ENCODE assay signal across 30 cellular contexts in genomic region chr15:33680336-33680735, GRCh38.
"Had no signal": no experiment of that assay in that cellular context is flagged by ENCODE, and none has a peak within 500 bp of the region (broad histone marks: within the 10 kb centered on the region; RNA-seq: fewer than 3 reads in every experiment).

No MANE protein-coding gene starts in this region.

- H3K36me3 Mint-ChIP-seq: mesothelial cell of epicardium; naive B cell; natural killer cell treated with Interleukin-12 subunit alpha and Interleukin-12 subunit beta and Interleukin-15 and Interleukin-18, amount 100 ng/mL, for 72 hours had no signal

- H3K27ac ChIP-seq: colonic mucosa, esophagus squamous epithelium, neutrophil, pancreas, right atrium auricular region, suprapubic skin, transverse colon, upper lobe of right lung, uterus had no signal

- DNase-seq: colonic mucosa; dermis blood vessel endothelial cell; effector memory CD4-positive, alpha-beta T cell; erythroblast; esophagus squamous epithelium; foreskin melanocyte; hypothalamus; kidney; mesenchymal stem cell; mucosa of descending colon; naive B cell; pancreas; stimulated activated CD4-positive, alpha-beta T cell treated with anti-CD3 and anti-CD28 coated beads, Interleukin-12 subunit alpha, Interleukin-12 subunit beta, amount 100 ng/mL, for 4 hours; stimulated activated CD4-positive, alpha-beta T cell treated with anti-CD3 and anti-CD28 coated beads, Interleukin-1b, Interleukin-23, amount 100 ng/mL, for 48 hours; stimulated activated CD4-positive, alpha-beta T cell treated with anti-CD3 and anti-CD28 coated beads, Interleukin-4, amount 100 ng/mL, for 1 hour; stimulated activated CD8-positive, alpha-beta memory T cell treated with anti-CD3 and anti-CD28 coated beads, Interleukin-4, amount 100 ng/mL, for 48 hours; stimulated activated naive CD4-positive, alpha-beta T cell; stimulated activated naive CD8-positive, alpha-beta T cell treated with anti-CD3 and anti-CD28 coated beads, Interleukin-15, amount 100 ng/mL, for 72 hours; transverse colon; upper lobe of right lung; uterus had no signal

- H3K9me3 Mint-ChIP-seq: mesothelial cell of epicardium; natural killer cell treated with Interleukin-12 subunit alpha and Interleukin-12 subunit beta and Interleukin-15 and Interleukin-18, amount 100 ng/mL, for 72 hours; stimulated activated naive CD8-positive, alpha-beta T cell treated with anti-CD3 and anti-CD28 coated beads, Interleukin-15, amount 100 ng/mL, for 72 hours had no signal

- H3K4me1 ChIP-seq: colonic mucosa, esophagus squamous epithelium, pancreas, right atrium auricular region, suprapubic skin, transverse colon, upper lobe of right lung, uterus had no signal

- H3K36me3 ChIP-seq: colonic mucosa, esophagus squamous epithelium, neutrophil, pancreas, right atrium auricular region, suprapubic skin, transverse colon, upper lobe of right lung, uterus had no signal

- H3K4me3 ChIP-seq: colonic mucosa, esophagus squamous epithelium, lung, mucosa of descending colon, pancreas, right atrium auricular region, smooth muscle cell, suprapubic skin, transverse colon, upper lobe of right lung, uterus had no signal

- ATAC-seq: left lobe of liver; mucosa of descending colon; natural killer cell treated with Interleukin-12 subunit alpha and Interleukin-12 subunit beta and Interleukin-15 and Interleukin-18, amount 100 ng/mL, for 72 hours; pancreas; sciatic nerve; stimulated activated naive CD8-positive, alpha-beta T cell treated with anti-CD3 and anti-CD28 coated beads, Interleukin-15, amount 100 ng/mL, for 72 hours; upper lobe of right lung had no signal

- H3K27me3 ChIP-seq: colonic mucosa, right atrium auricular region, transverse colon, uterus had no signal

- H3K9me3 ChIP-seq: colonic mucosa, esophagus squamous epithelium, mucosa of descending colon, neutrophil, pancreas, right atrium auricular region, suprapubic skin, transverse colon, upper lobe of right lung, uterus had no signal

- H3K27ac Mint-ChIP-seq: mesothelial cell of epicardium; naive B cell; natural killer cell treated with Interleukin-12 subunit alpha and Interleukin-12 subunit beta and Interleukin-15 and Interleukin-18, amount 100 ng/mL, for 72 hours; stimulated activated naive CD8-positive, alpha-beta T cell treated with anti-CD3 and anti-CD28 coated beads, Interleukin-15, amount 100 ng/mL, for 72 hours had no signal
